ENCODE assay signal across 12 cellular contexts in genomic region chr1:108591471-108591870, GRCh38. TPM values are rescaled to one million over a fixed set of nuclear protein-coding genes. Genes with fewer than 3 reads are reported as not detected.
DNase-seq lines count a peak whose midpoint lies in the region; ATAC-seq, FAIRE-seq and TF ChIP-seq lines count a peak whose summit lies in the region.
"Had no signal": no experiment of that assay in that cellular context is flagged by ENCODE, and none has a peak within 500 bp of the region (broad histone marks: within the 10 kb centered on the region; RNA-seq: fewer than 3 reads in every experiment).

No MANE protein-coding gene starts in this region.

- dilution Hi-C loops in IMR-90 (cut with HindIII; ENCODE audit: low sequenced_read_pairs, unreplicated experiment), result no loop called here

- CTCF ChIA-PET in IMR-90 (lab: Yijun Ruan, JAX), result no interaction called here

- H3K23ac ChIP-seq in IMR-90 (ENCODE audit: low read depth, low read length), result peak overlapping the region; percentile 19; the same call in 1 of the 2 replicates

- DNase-seq in IMR-90 (no peak), left kidney (ENCODE audit: low read depth, low spot score) (peak; percentile 9), EL (no peak), urothelium cell line (ENCODE audit: low spot score) (no peak)
- DNase-seq in activated naive CD8-positive, alpha-beta T cell treated with anti-CD3 and anti-CD28 coated beads, Interleukin-2, amount 10 ng/mL, durations not matched to agents 7 days and 5 days, result no peak
- DNase-seq in activated CD4-positive, CD25-positive, alpha-beta regulatory T cell treated with anti-CD3 and anti-CD28 coated beads, Interleukin-2, amount 50 U/mL, for 72 hours, result no peak
- DNase-seq: dorsolateral prefrontal cortex, NCI-H2029 treated with DMSO at 0.1 percent for 48 hours had no signal

- H3K4ac ChIP-seq in IMR-90 (ENCODE audit: low read depth, low read length), result peak overlapping the region; percentile 75

- peak overlapping the region; percentile 41; the same call in 1 of the 2 replicates for H3K4me2 ChIP-seq in IMR-90 (ENCODE audit: low read depth, low read length)

- intact Hi-C loops in IMR-90 (cut with micrococcal nuclease), result no loop called here

- peak overlapping the region; percentile 2 for H3K4me3 Mint-ChIP-seq in activated naive CD8-positive, alpha-beta T cell treated with anti-CD3 and anti-CD28 coated beads, Interleukin-2, amount 10 ng/mL, durations not matched to agents 7 days and 5 days
- H3K4me3 Mint-ChIP-seq in stimulated activated memory B cell treated with anti-CD40 and anti-IgM and Interleukin-4, amounts not matched to agents 10 μg/mL and 1 μg/mL and 100 μg/mL, for 72 hours, result no peak overlapping the region

- H4K91ac ChIP-seq in IMR-90 (ENCODE audit: insufficient read depth, low read depth, low read length), result peak overlapping the region; percentile 73

- no peak overlapping the region for H3K4me3 ChIP-seq in IMR-90 (ENCODE audit: insufficient read depth, low read depth, low read length)
- H3K4me3 ChIP-seq: dorsolateral prefrontal cortex had no signal

- peaks cover 11% of the 10 kb centered on the region for H3K9me1 ChIP-seq in IMR-90 (ENCODE audit: insufficient read depth, low read length)

- H3K9ac ChIP-seq in IMR-90 (ENCODE audit: low read depth, low read length), result no peak overlapping the region; the same call in 1 of the 2 replicates

- peak overlapping the region; percentile 86 for H2AK5ac ChIP-seq in IMR-90 (ENCODE audit: low read depth, low read length)

- TF ChIP-seq POLR2A in IMR-90 (IDR thresholded peaks at IDR 0.05; ENCODE audit: low read depth, low read length), result no peak

- H2BK5ac ChIP-seq in IMR-90 (ENCODE audit: low read depth, low read length, poor library complexity, severe bottlenecking), result peak overlapping the region; percentile 25

- peak overlapping the region; percentile 27 for H4K5ac ChIP-seq in IMR-90 (ENCODE audit: low read depth, low read length)

- H2AK9ac ChIP-seq in IMR-90 (replicated peaks; ENCODE audit: low read depth, low read length, poor library complexity), result no peak overlapping the region

- H3K27me3 Mint-ChIP-seq in activated naive CD8-positive, alpha-beta T cell treated with anti-CD3 and anti-CD28 coated beads, Interleukin-2, amount 10 ng/mL, durations not matched to agents 7 days and 5 days, result no peaks in the 10 kb centered on the region
- H3K27me3 Mint-ChIP-seq in stimulated activated memory B cell treated with anti-CD40 and anti-IgM and Interleukin-4, amounts not matched to agents 10 μg/mL and 1 μg/mL and 100 μg/mL, for 72 hours, result no peaks in the 10 kb centered on the region

- H3K9me3 Mint-ChIP-seq in activated naive CD8-positive, alpha-beta T cell treated with anti-CD3 and anti-CD28 coated beads, Interleukin-2, amount 10 ng/mL, durations not matched to agents 7 days and 5 days, result peaks cover 3% of the 10 kb centered on the region
- H3K9me3 Mint-ChIP-seq in stimulated activated memory B cell treated with anti-CD40 and anti-IgM and Interleukin-4, amounts not matched to agents 10 μg/mL and 1 μg/mL and 100 μg/mL, for 72 hours, result no peaks in the 10 kb centered on the region

- no peaks in the 10 kb centered on the region for H3K27me3 ChIP-seq in IMR-90 (ENCODE audit: control insufficient read depth, insufficient read depth, low read length)
- H3K27me3 ChIP-seq: dorsolateral prefrontal cortex had no signal

- H3K56ac ChIP-seq in IMR-90 (ENCODE audit: extremely low read depth, insufficient read depth, low read length), result no peak overlapping the region

- H3K36me3 Mint-ChIP-seq in activated naive CD8-positive, alpha-beta T cell treated with anti-CD3 and anti-CD28 coated beads, Interleukin-2, amount 10 ng/mL, durations not matched to agents 7 days and 5 days, result peaks cover 18% of the 10 kb centered on the region
- H3K36me3 Mint-ChIP-seq in stimulated activated memory B cell treated with anti-CD40 and anti-IgM and Interleukin-4, amounts not matched to agents 10 μg/mL and 1 μg/mL and 100 μg/mL, for 72 hours, result peaks cover 10% of the 10 kb centered on the region

- peak; percentile 35 for ATAC-seq in IMR-90 (ENCODE audit: low read depth)
- ATAC-seq in activated naive CD8-positive, alpha-beta T cell treated with anti-CD3 and anti-CD28 coated beads, Interleukin-2, amount 10 ng/mL, durations not matched to agents 7 days and 5 days (ENCODE audit: low read depth), result no peak
- no peak for ATAC-seq in stimulated activated memory B cell treated with anti-CD40 and anti-IgM and Interleukin-4, amounts not matched to agents 10 μg/mL and 1 μg/mL and 100 μg/mL, for 72 hours
- ATAC-seq in HG03460 (IDR thresholded peaks at IDR 0.05; ENCODE audit: unreplicated experiment), result no peak
- ATAC-seq: HCT116 had no signal

- H4K20me1 ChIP-seq in IMR-90 (ENCODE audit: insufficient read depth, low read length), result no peaks in the 10 kb centered on the region

- H3K4me1 Mint-ChIP-seq in activated naive CD8-positive, alpha-beta T cell treated with anti-CD3 and anti-CD28 coated beads, Interleukin-2, amount 10 ng/mL, durations not matched to agents 7 days and 5 days, result peaks cover 25% of the 10 kb centered on the region
- peaks cover 43% of the 10 kb centered on the region for H3K4me1 Mint-ChIP-seq in stimulated activated memory B cell treated with anti-CD40 and anti-IgM and Interleukin-4, amounts not matched to agents 10 μg/mL and 1 μg/mL and 100 μg/mL, for 72 hours

- H2BK20ac ChIP-seq in IMR-90 (ENCODE audit: low read depth, low read length), result peak overlapping the region; percentile 59; the same call in 1 of the 2 replicates

- 22 to 100% methylated on average over 1 to 2 of the region's 4 CpGs for WGBS in IMR-90 (ENCODE audit: extremely low coverage in 2 of 2, insufficient read length in 1 of 2), 2 experiments

- peaks cover 7% of the 10 kb centered on the region for H3K4me1 ChIP-seq in IMR-90 (ENCODE audit: control insufficient read depth, insufficient read depth, low read length)

- H3K27ac Mint-ChIP-seq in activated naive CD8-positive, alpha-beta T cell treated with anti-CD3 and anti-CD28 coated beads, Interleukin-2, amount 10 ng/mL, durations not matched to agents 7 days and 5 days, result peak overlapping the region; percentile 59
- peak overlapping the region; percentile 5 for H3K27ac Mint-ChIP-seq in stimulated activated memory B cell treated with anti-CD40 and anti-IgM and Interleukin-4, amounts not matched to agents 10 μg/mL and 1 μg/mL and 100 μg/mL, for 72 hours

- peak overlapping the region; percentile 23; the same call in 1 of the 2 replicates for H3K14ac ChIP-seq in IMR-90 (replicated peaks; ENCODE audit: low read depth, low read length)

- peak overlapping the region; percentile 90 for H3K27ac ChIP-seq in IMR-90 (ENCODE audit: insufficient read depth, low read length)
- H3K27ac ChIP-seq: dorsolateral prefrontal cortex, HL-60 had no signal

- in situ Hi-C loops in IMR-90 (cut with MboI; ENCODE audit: low sequenced_read_pairs), result no loop called here

- POLR2A ChIA-PET in IMR-90 (lab: Charles Lee; ENCODE audit: unreplicated experiment), result no interaction called here
- POLR2A ChIA-PET in activated naive CD8-positive, alpha-beta T cell treated with anti-CD3 and anti-CD28 coated beads, Interleukin-2, amount 10 ng/mL, durations not matched to agents 7 days and 5 days (lab: Charles Lee), result interaction anchor here (1.6 kb wide), 1 partner anchor 56 kb away, joined by 5 read pairs; no protein-coding TSS in a partner anchor

- peak overlapping the region; percentile 64 for H3K18ac ChIP-seq in IMR-90 (ENCODE audit: low read depth, low read length)

- no peak for FAIRE-seq in urothelium cell line (lab: Jason Lieb, UNC)

- no peaks in the 10 kb centered on the region for H3K36me3 ChIP-seq in IMR-90 (ENCODE audit: control insufficient read depth, insufficient read depth, low read length)

- H4K8ac ChIP-seq in IMR-90 (ENCODE audit: low read depth in 2 of 2, low read length in 2 of 2), result peak overlapping the region; percentile 3 to 42; a peak in 2 of 4 replicates

- BruUV-seq in IMR-90 (replicated peaks; lab: Mats Ljungman, UMichigan), result no TSS peak

- no peaks in the 10 kb centered on the region for H3K9me3 ChIP-seq in IMR-90 (ENCODE audit: control insufficient read depth, insufficient read depth, low read length)

- TF ChIP-seq CTCF in IMR-90 (conservative IDR thresholded peaks at IDR 0.05; ENCODE audit: low read depth, low read length), result no peak

- peak overlapping the region; percentile 63 for H2BK120ac ChIP-seq in IMR-90 (ENCODE audit: low read depth, low read length)

- peak overlapping the region; percentile 41; the same call in 1 of the 3 replicates for H2BK15ac ChIP-seq in IMR-90 (ENCODE audit: low read depth, low read length)

- TF ChIP-seq RAD21 in IMR-90 (IDR thresholded peaks at IDR 0.05; ENCODE audit: low read length), result no peak

- H3K79me1 ChIP-seq in IMR-90 (ENCODE audit: low read depth in 1 of 2, low read length in 2 of 2), result peaks cover 14 to 26% of the 10 kb centered on the region in 2 experiments; a peak in 3 of 4 replicates

- no peak overlapping the region for H2AFZ ChIP-seq in IMR-90 (replicated peaks; ENCODE audit: low read length, poor library complexity)

TF ChIP-seq in IMR-90, 13 proteins besides CTCF, POLR2A, EP300 and RAD21 (continues in another document):
- TF ChIP-seq FOS (IDR thresholded peaks at IDR 0.05; ENCODE audit: low read depth, low read length) (no peak), MAFK (IDR thresholded peaks at IDR 0.05; ENCODE audit: low read depth, low read length) (no peak), CEBPB (IDR thresholded peaks at IDR 0.05; ENCODE audit: low read depth, low read length) (no peak), BHLHE40 (IDR thresholded peaks at IDR 0.05; ENCODE audit: low read depth, low read length) (no peak), SMC3 (IDR thresholded peaks at IDR 0.05; ENCODE audit: low read depth, low read length) (no peak), CHD1 (IDR thresholded peaks at IDR 0.05; ENCODE audit: low read depth, low read length) (no peak), RCOR1 (IDR thresholded peaks at IDR 0.05; ENCODE audit: insufficient replicate concordance, low read length) (no peak), MXI1 (IDR thresholded peaks at IDR 0.05; ENCODE audit: borderline replicate concordance, low read depth, low read length) (no peak), ELK1 (IDR thresholded peaks at IDR 0.05; ENCODE audit: borderline replicate concordance, low read depth, low read length) (no peak)

RNA-seq across cellular contexts. Expression of gene EEIG2, which starts 31.6 kb away (rescaled TPM):
- 4.8 and 5.8 TPM in 2 replicates for total RNA-seq in IMR-90 (2012; rRNA removed)
- polyA plus RNA-seq in IMR-90 (2012; rRNA removed), result 1.4 and 1.7 TPM in 2 replicates
- polyA plus RNA-seq in IMR-90 (2012; cell fraction: cytosol; rRNA removed), result 0.26 and 0.34 TPM in 2 replicates
- 0.36 and 2.0 TPM in 2 replicates for polyA plus RNA-seq in IMR-90 (2012; cell fraction: nucleus; rRNA removed; ENCODE audit: low replicate concordance)
- total RNA-seq in activated naive CD8-positive, alpha-beta T cell treated with anti-CD3 and anti-CD28 coated beads, Interleukin-2, amount 10 ng/mL, durations not matched to agents 7 days and 5 days, result 10 to 100 TPM; 16.5 TPM
